Comparison of ENCODE assay signal across 16 cellular contexts in the genomic region with DNA sequence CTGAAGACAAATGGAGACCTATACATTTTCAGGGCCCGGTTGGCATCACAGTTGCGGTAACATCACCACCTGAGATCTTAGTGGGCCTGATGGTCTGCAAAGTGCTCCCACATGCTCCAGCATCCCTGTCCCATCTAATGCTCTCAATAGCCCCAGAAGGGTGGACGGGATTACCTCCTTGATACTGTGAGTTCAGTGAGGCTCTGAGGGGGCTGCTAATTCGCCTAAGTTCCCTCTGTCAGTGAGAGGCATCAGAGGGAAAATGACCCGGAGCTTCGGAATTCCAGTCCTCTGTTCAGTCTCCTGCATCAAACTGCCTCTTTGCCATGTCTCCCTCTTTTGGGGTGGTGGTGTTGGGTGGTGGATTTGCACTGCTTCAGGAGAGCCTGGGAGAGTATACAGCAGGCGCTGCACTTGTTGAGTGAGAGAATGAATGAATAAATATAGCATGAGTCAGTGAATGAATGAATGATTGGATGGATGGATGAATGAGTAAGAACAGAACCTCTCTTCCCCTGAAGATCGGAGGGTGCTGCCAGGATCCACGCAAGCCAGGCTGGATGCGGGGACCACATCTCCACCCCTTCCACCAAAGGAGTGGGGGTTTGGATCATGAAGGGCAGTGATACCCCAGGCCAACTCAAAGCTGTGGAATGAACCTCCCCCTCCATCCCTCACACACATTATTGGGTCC.
DNase-seq lines count a peak whose midpoint lies in the region; ATAC-seq and TF ChIP-seq lines count a peak whose summit lies in the region.
"Had no signal": no experiment of that assay in that cellular context is flagged by ENCODE, and none has a peak within 500 bp of the region (broad histone marks: within the 10 kb centered on the region; RNA-seq: fewer than 3 reads in every experiment).

No MANE protein-coding gene starts in this region.

- no peak for TF ChIP-seq POLR2A in esophagus muscularis mucosa (IDR thresholded peaks at IDR 0.05; ENCODE audit: low read depth)

- H3K4me3 ChIP-seq in right atrium auricular region (no peak overlapping the region), esophagus muscularis mucosa (no peak overlapping the region)
- H3K4me3 ChIP-seq: BLaER1 treated with 17β-estradiol and CSF1 and Interleukin-3, amounts not matched to agents 10 nM and 100 nM had no signal

- no peaks in the 10 kb centered on the region for H3K4me1 Mint-ChIP-seq in osteocyte (ENCODE audit: unreplicated experiment)
- H3K4me1 Mint-ChIP-seq in natural killer cell, result no peaks in the 10 kb centered on the region
- H3K4me1 Mint-ChIP-seq: CD4-positive, CD25-positive, alpha-beta regulatory T cell had no signal

- DNase-seq in right atrium auricular region (ENCODE audit: low spot score) (peak; percentile 4), Right ventricle myocardium superior (no peak), esophagus muscularis mucosa (ENCODE audit: extremely low spot score) (peak; percentile 83), osteocyte (ENCODE audit: extremely low spot score, unreplicated experiment) (peak; percentile 69), NCI-H446 (lab: John Stamatoyannopoulos, UW) (no peak), substantia nigra (lab: John Stamatoyannopoulos, UW) (no peak), natural killer cell (no peak)
- DNase-seq: 8988T; AML-193; CD4-positive, CD25-positive, alpha-beta regulatory T cell; DMS53; GF-D8; HCEC 1CT; HFFc6 had no signal

- TF ChIP-seq CTCF in right atrium auricular region (IDR thresholded peaks at IDR 0.05), result no peak
- TF ChIP-seq CTCF in esophagus muscularis mucosa (IDR thresholded peaks at IDR 0.05), result no peak
- no peak for TF ChIP-seq CTCF in osteocyte (IDR thresholded peaks at IDR 0.05)
- TF ChIP-seq CTCF in natural killer cell (IDR thresholded peaks at IDR 0.05), result no peak

- H3K9me3 ChIP-seq in right atrium auricular region (no peaks in the 10 kb centered on the region), esophagus muscularis mucosa (no peaks in the 10 kb centered on the region)
- H3K9me3 ChIP-seq: BLaER1 treated with 17β-estradiol and CSF1 and Interleukin-3, amounts not matched to agents 10 nM and 100 nM had no signal

- H3K27ac Mint-ChIP-seq in osteocyte (ENCODE audit: unreplicated experiment), result no peak overlapping the region
- H3K27ac Mint-ChIP-seq in natural killer cell, result no peak overlapping the region
- H3K27ac Mint-ChIP-seq: CD4-positive, CD25-positive, alpha-beta regulatory T cell; HFFc6 had no signal

- no peaks in the 10 kb centered on the region for H3K4me1 ChIP-seq in right atrium auricular region
- no peaks in the 10 kb centered on the region for H3K4me1 ChIP-seq in esophagus muscularis mucosa

- H3K36me3 Mint-ChIP-seq in osteocyte (ENCODE audit: unreplicated experiment) (no peaks in the 10 kb centered on the region), natural killer cell (no peaks in the 10 kb centered on the region)
- H3K36me3 Mint-ChIP-seq: CD4-positive, CD25-positive, alpha-beta regulatory T cell had no signal

- peaks cover 3% of the 10 kb centered on the region for H3K27me3 Mint-ChIP-seq in osteocyte (ENCODE audit: unreplicated experiment)
- H3K27me3 Mint-ChIP-seq in natural killer cell (ENCODE audit: low read depth in 2 of 2), result peaks cover 0 to 6% of the 10 kb centered on the region in 2 donors
- H3K27me3 Mint-ChIP-seq: CD4-positive, CD25-positive, alpha-beta regulatory T cell had no signal

- H3K9me3 Mint-ChIP-seq in osteocyte (ENCODE audit: unreplicated experiment) (no peaks in the 10 kb centered on the region), natural killer cell (no peaks in the 10 kb centered on the region)
- H3K9me3 Mint-ChIP-seq: HFFc6 had no signal

- TF ChIP-seq EP300 in esophagus muscularis mucosa (IDR thresholded peaks at IDR 0.05), result no peak

- H3K27ac ChIP-seq in right atrium auricular region (no peak overlapping the region), esophagus muscularis mucosa (replicated peaks in 1 of 4) (no peak overlapping the region), substantia nigra (ENCODE audit: low read depth, low read length, poor library complexity, severe bottlenecking) (no peak overlapping the region)
- H3K27ac ChIP-seq: BLaER1 treated with 17β-estradiol and CSF1 and Interleukin-3, amounts not matched to agents 10 nM and 100 nM had no signal

- no peak overlapping the region for H3K4me3 Mint-ChIP-seq in osteocyte (ENCODE audit: unreplicated experiment)
- H3K4me3 Mint-ChIP-seq in natural killer cell, result no peak overlapping the region
- H3K4me3 Mint-ChIP-seq: CD4-positive, CD25-positive, alpha-beta regulatory T cell; HFFc6 had no signal

- H3K36me3 ChIP-seq in right atrium auricular region (no peaks in the 10 kb centered on the region), esophagus muscularis mucosa (no peaks in the 10 kb centered on the region)
- H3K36me3 ChIP-seq: BLaER1 treated with 17β-estradiol and CSF1 and Interleukin-3, amounts not matched to agents 10 nM and 100 nM had no signal

- H3K27me3 ChIP-seq in right atrium auricular region, result no peaks in the 10 kb centered on the region
- H3K27me3 ChIP-seq in esophagus muscularis mucosa, result no peaks in the 10 kb centered on the region

- intact Hi-C loops in Right ventricle myocardium superior (cut with DNase I), result no loop called here
- intact Hi-C loops in esophagus muscularis mucosa (cut with DNase I), result no loop called here
- intact Hi-C loops in natural killer cell (cut with micrococcal nuclease), result no loop called here

- no peak for ATAC-seq in Right ventricle myocardium superior (ENCODE audit: poor library complexity)
- no peak for ATAC-seq in natural killer cell
- ATAC-seq: HepG2 had no signal

- WGBS in esophagus muscularis mucosa, result 90% methylated on average over 9 of the region's 10 CpGs

Comparison
In these comparisons a context has a peak if more than half of its experiments do, and no peak if none do; other contexts are left out.
1. DNase-seq: peak in right atrium auricular region (single experiment), esophagus muscularis mucosa (single experiment) and osteocyte (single experiment); none in Right ventricle myocardium superior (single experiment), NCI-H446 (0 of 2), substantia nigra (0 of 49) and natural killer cell (single experiment).